In genomic region chrX:12210921-12211320, GRCh38 we compare ENCODE assay signal across 18 cellular contexts.
DNase-seq lines count a peak whose midpoint lies in the region; ATAC-seq, FAIRE-seq and TF ChIP-seq lines count a peak whose summit lies in the region.
"Had no signal": no experiment of that assay in that cellular context is flagged by ENCODE, and none has a peak within 500 bp of the region (broad histone marks: within the 10 kb centered on the region; RNA-seq: fewer than 3 reads in every experiment).

No MANE protein-coding gene starts in this region.

- no peak overlapping the region for H3K4me3 ChIP-seq in astrocyte of the spinal cord (ENCODE audit: low read depth, low read length)
- H3K4me3 ChIP-seq: HAP-1, spleen, stomach had no signal

- DNase-seq in ACHN: peak; percentile 18
- DNase-seq in HTR-8/SVneo (ENCODE audit: insufficient read length, low spot score): peak; percentile 7
- DNase-seq in astrocyte of the spinal cord (ENCODE audit: low read depth, low spot score): peak; percentile 23
- DNase-seq in kidney tubule cell (ENCODE audit: low spot score): peak; percentile 59
- DNase-seq in NCI-H2029 treated with DMSO at 0.1 percent for 48 hours (lab: John Stamatoyannopoulos, UW): no peak
- no peak for DNase-seq in NCI-H146 (lab: John Stamatoyannopoulos, UW)
- no peak for DNase-seq in NCI-H1092 (lab: John Stamatoyannopoulos, UW)
- DNase-seq: activated CD4-positive, alpha-beta T cell treated with anti-CD3 and anti-CD28 coated beads, Interleukin-2, amount 10 ng/mL, durations not matched to agents 7 days and 5 days; activated naive CD8-positive, alpha-beta T cell treated with anti-CD3 and anti-CD28 coated beads, Interleukin-2, amount 50 U/mL, for 24 hours; activated T-cell treated with anti-CD3 and anti-CD28 coated beads, Interleukin-2, amount 50 U/mL, for 24 hours; DMS53; NCI-H2107; NCI-H82; spleen; stomach had no signal

- ATAC-seq in HG03025 (IDR thresholded peaks at IDR 0.05; ENCODE audit: low FRiP score, unreplicated experiment): no peak
- ATAC-seq: activated naive CD8-positive, alpha-beta T cell treated with anti-CD3 and anti-CD28 coated beads, Interleukin-2, amount 50 U/mL, for 24 hours; esophagus mucosa had no signal

- in situ Hi-C loops in ACHN (cut with HindIII; ENCODE audit: low pct_ligation_motif_present, low pct_unique_long_range_greater_than_20kb, low sequenced_read_pairs): no loop called here
- in situ Hi-C loops in astrocyte of the spinal cord (cut with HindIII; ENCODE audit: low sequenced_read_pairs): no loop called here

- no peak for TF ChIP-seq CTCF in astrocyte of the spinal cord (IDR thresholded peaks at IDR 0.05; ENCODE audit: low read depth, low read length)

- no peak for FAIRE-seq in HTR-8/SVneo (lab: Jason Lieb, UNC)

Comparison
In these comparisons a context has a peak if more than half of its experiments do, and no peak if none do; other contexts are left out.
1. DNase-seq: peak in ACHN (single experiment), HTR-8/SVneo (single experiment), astrocyte of the spinal cord (single experiment) and kidney tubule cell (single experiment); none in NCI-H2029 treated with DMSO at 0.1 percent for 48 hours (single experiment), NCI-H146 (single experiment) and NCI-H1092 (single experiment).